ENCODE assay signal across 33 cellular contexts in genomic region chr9:122606587-122606986, GRCh38. TPM values are rescaled to one million over a fixed set of nuclear protein-coding genes. Genes with fewer than 3 reads are reported as not detected.
"Had no signal": no experiment of that assay in that cellular context is flagged by ENCODE, and none has a peak within 500 bp of the region (broad histone marks: within the 10 kb centered on the region; RNA-seq: fewer than 3 reads in every experiment).

No MANE protein-coding gene starts in this region.

- H3K79me2 ChIP-seq: parathyroid adenoma had no signal

- H3K9ac ChIP-seq: neural progenitor cell, parathyroid adenoma had no signal

- DNase-seq: naive thymus-derived CD4-positive, alpha-beta T cell; natural killer cell; occipital lobe; ovary; posterior cingulate gyrus; psoas muscle; right cardiac atrium; spleen; stimulated activated CD4-positive, alpha-beta T cell treated with anti-CD3 and anti-CD28 coated beads, Interleukin-15, amount 100 ng/mL, for 24 hours; stimulated activated CD4-positive, alpha-beta T cell treated with anti-CD3 and anti-CD28 coated beads, Interleukin-2, amount 100 ng/mL, for 24 hours; stimulated activated CD4-positive, alpha-beta T cell treated with anti-CD3 and anti-CD28 coated beads, Interleukin-2, amount 100 ng/mL, for 48 hours; stimulated activated CD4-positive, alpha-beta T cell treated with anti-CD3 and anti-CD28 coated beads, Interleukin-4, amount 100 ng/mL, for 24 hours; stimulated activated naive B cell treated with anti-CD40 and anti-IgM and Interleukin-4, amounts not matched to agents 10 μg/mL and 1 μg/mL and 100 μg/mL, for 72 hours; stimulated activated naive CD4-positive, alpha-beta T cell treated with Interleukin-2 at 50 U/mL for 16 hours; stomach; thyroid gland; upper lobe of right lung; uterus had no signal

- H3K27ac ChIP-seq: neural progenitor cell, ovary, parathyroid adenoma, psoas muscle, skin epidermis, spleen, stomach, thoracic aorta, thyroid gland, tibial nerve, upper lobe of right lung, uterus had no signal

- H3K36me3 ChIP-seq: neural progenitor cell, ovary, spleen, stomach, thoracic aorta, thyroid gland, tibial nerve, upper lobe of right lung, uterus had no signal

- H3K27me3 ChIP-seq: neural progenitor cell, ovary, stomach, thyroid gland, tibial nerve, upper lobe of right lung, uterus had no signal

- ATAC-seq: naive thymus-derived CD4-positive, alpha-beta T cell; psoas muscle; right cardiac atrium; sciatic nerve; stimulated activated effector memory CD8-positive, alpha-beta T cell treated with anti-CD3 and anti-CD28 coated beads, Interleukin-12 subunit alpha, Interleukin-12 subunit beta, amount 100 ng/mL, for 72 hours; stimulated activated naive B cell treated with anti-CD40 and anti-IgM and Interleukin-4, amounts not matched to agents 10 μg/mL and 1 μg/mL and 100 μg/mL, for 72 hours; upper lobe of right lung had no signal

- H2AFZ ChIP-seq: neural progenitor cell, parathyroid adenoma had no signal

- H3K4me2 ChIP-seq: neural progenitor cell, smooth muscle cell had no signal

- H3K4me1 ChIP-seq: neural progenitor cell, parathyroid adenoma, psoas muscle, spleen, stomach, thyroid gland, tibial nerve, upper lobe of right lung, uterus had no signal

- H3K9me3 ChIP-seq: ovary, psoas muscle, thoracic aorta, thyroid gland, upper lobe of right lung, uterus had no signal

- H3K4me3 ChIP-seq: neural progenitor cell, ovary, psoas muscle, skin epidermis, smooth muscle cell, spleen, stomach, thoracic aorta, thyroid gland, tibial nerve, upper lobe of right lung, uterus had no signal

RNA-seq across cellular contexts. Expression of gene OR1Q1, which starts 8.0 kb away (rescaled TPM):
- total RNA-seq: natural killer cell, occipital lobe, osteoblast, ovary, progenitor cell of endocrine pancreas, psoas muscle, renal cortical epithelial cell, right cardiac atrium, sciatic nerve, smooth muscle cell, spleen, stomach, subcutaneous adipose tissue, temporal lobe, thoracic aorta, thyroid gland, upper lobe of right lung, urinary bladder, uterus had no signal
- polyA plus RNA-seq: naive thymus-derived CD4-positive, alpha-beta T cell; neural cell; ovary; psoas muscle; right cardiac atrium; smooth muscle cell; spleen; stomach; urinary bladder had no signal

RNA-seq across cellular contexts. Expression of gene OR1L8, which starts 23.4 kb away (rescaled TPM):
- total RNA-seq: occipital lobe, progenitor cell of endocrine pancreas, psoas muscle, renal cortical epithelial cell, smooth muscle cell, temporal lobe, thoracic aorta, upper lobe of right lung had no signal
- polyA plus RNA-seq: naive thymus-derived CD4-positive, alpha-beta T cell; psoas muscle; smooth muscle cell; stomach had no signal

RNA-seq across cellular contexts. Expression of gene OR1B1, which starts 50.8 kb away (rescaled TPM):
- total RNA-seq: osteoblast, ovary, progenitor cell of endocrine pancreas, psoas muscle, renal cortical epithelial cell, right cardiac atrium, smooth muscle cell, temporal lobe, thoracic aorta, upper lobe of right lung, urinary bladder had no signal
- polyA plus RNA-seq: naive thymus-derived CD4-positive, alpha-beta T cell; neural cell; ovary; psoas muscle; right cardiac atrium; smooth muscle cell; spleen; stomach; urinary bladder had no signal

RNA-seq across cellular contexts. Expression of gene OR1N2, which starts 53.7 kb away (rescaled TPM):
- total RNA-seq: natural killer cell, occipital lobe, osteoblast, ovary, progenitor cell of endocrine pancreas, psoas muscle, renal cortical epithelial cell, right cardiac atrium, sciatic nerve, smooth muscle cell, spleen, stomach, subcutaneous adipose tissue, temporal lobe, thyroid gland, tibial nerve, upper lobe of right lung, urinary bladder, uterus had no signal
- polyA plus RNA-seq: naive thymus-derived CD4-positive, alpha-beta T cell; neural cell; ovary; psoas muscle; right cardiac atrium; smooth muscle cell; spleen; stomach; urinary bladder had no signal

RNA-seq across cellular contexts. Expression of gene OR1L1, which starts 54.9 kb away (rescaled TPM):
- total RNA-seq: naive thymus-derived CD4-positive, alpha-beta T cell; natural killer cell; occipital lobe; osteoblast; ovary; progenitor cell of endocrine pancreas; psoas muscle; renal cortical epithelial cell; right cardiac atrium; sciatic nerve; smooth muscle cell; spleen; stomach; subcutaneous adipose tissue; temporal lobe; thoracic aorta; thyroid gland; tibial nerve; upper lobe of right lung; urinary bladder; uterus had no signal
- polyA plus RNA-seq: naive thymus-derived CD4-positive, alpha-beta T cell; neural cell; ovary; psoas muscle; right cardiac atrium; smooth muscle cell; spleen; stomach; urinary bladder had no signal
